ENCODE assay signal across 32 cellular contexts in the genomic region with DNA sequence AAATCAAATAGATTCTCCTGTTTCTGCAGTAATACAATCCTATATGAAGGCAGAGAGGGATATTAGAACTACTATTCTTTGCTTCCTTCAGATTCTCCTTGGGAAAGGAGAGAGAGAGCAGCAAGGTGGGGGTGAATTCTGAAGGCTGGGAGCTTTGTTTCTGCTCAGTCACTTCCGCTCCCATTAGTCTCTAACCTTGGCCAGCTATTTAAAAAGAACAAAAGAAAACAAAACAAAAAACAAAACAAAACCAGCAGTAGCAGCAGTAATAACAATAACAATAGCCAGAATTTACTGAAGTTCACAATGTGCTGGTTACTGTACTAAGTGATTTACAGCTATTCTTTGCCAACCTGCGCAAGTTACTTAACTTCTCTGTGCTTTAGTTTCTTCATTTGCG. TPM values are rescaled to one million over a fixed set of nuclear protein-coding genes. Genes with fewer than 3 reads are reported as not detected.
"Had no signal": no experiment of that assay in that cellular context is flagged by ENCODE, and none has a peak within 500 bp of the region (broad histone marks: within the 10 kb centered on the region; RNA-seq: fewer than 3 reads in every experiment).

No MANE protein-coding gene starts in this region.

- H3K9me3 ChIP-seq: ascending aorta, Peyer's patch, SJSA1, SK-N-SH had no signal

- H3K36me3 ChIP-seq: ascending aorta, cardiac muscle cell, Peyer's patch, SJSA1 had no signal

- H3K27ac Mint-ChIP-seq: activated CD4-positive, alpha-beta T cell treated with anti-CD3 and anti-CD28 coated beads for 36 hours; activated CD4-positive, alpha-beta T cell treated with anti-CD3 and anti-CD28 coated beads, Interleukin-2, amount 10 ng/mL, durations not matched to agents 7 days and 5 days; activated CD8-positive, alpha-beta T cell treated with anti-CD3 and anti-CD28 coated beads, Interleukin-2, amount 10 ng/mL, durations not matched to agents 7 days and 5 days; activated naive CD4-positive, alpha-beta T cell treated with anti-CD3 and anti-CD28 coated beads, Interleukin-2, amount 50 U/mL, for 24 hours; activated naive CD8-positive, alpha-beta T cell treated with anti-CD3 and anti-CD28 coated beads, Interleukin-2, amount 10 ng/mL, durations not matched to agents 7 days and 5 days; activated T-cell treated with anti-CD3 and anti-CD28 coated beads, Interleukin-2, amount 50 U/mL, for 24 hours; activated T-helper 2 cell treated with anti-CD3 and anti-CD28 coated beads, Interferon-gamma antibody, Interleukin-2, Interleukin-4, amounts not matched to agents 10 μg/mL and 5 μg/mL and 100 μg/mL, durations not matched to agents 14 hours and 24 hours and 36 hours; T-helper 1 cell treated with Interleukin-12 subunit alpha and Interleukin-12 subunit beta and Interleukin-4 antibody, amounts not matched to agents 30 μg/mL and 1 μg/mL, for 36 hours; T-helper 2 cell treated with Interferon-gamma antibody and Interleukin-4, amounts not matched to agents 5 μg/mL and 100 μg/mL, for 36 hours had no signal

- DNase-seq: activated CD4-positive, alpha-beta T cell treated with anti-CD3 and anti-CD28 coated beads for 36 hours; activated CD4-positive, alpha-beta T cell treated with anti-CD3 and anti-CD28 coated beads, Interleukin-2, amount 10 ng/mL, durations not matched to agents 7 days and 5 days; activated CD4-positive, alpha-beta T cell treated with anti-CD3 and anti-CD28 coated beads, Interleukin-2, amount 50 U/mL, for 48 hours; activated CD8-positive, alpha-beta T cell treated with anti-CD3 and anti-CD28 coated beads, Interleukin-2, amount 10 ng/mL, durations not matched to agents 7 days and 5 days; activated gamma-delta T cell; activated naive CD4-positive, alpha-beta T cell treated with Interleukin-2 at 50 U/mL for 16 hours; activated naive CD8-positive, alpha-beta T cell treated with anti-CD3 and anti-CD28 coated beads, Interleukin-2, amount 10 ng/mL, durations not matched to agents 7 days and 5 days; activated T-cell treated with anti-CD3 and anti-CD28 coated beads, Interleukin-2, amount 50 U/mL, for 24 hours; amygdala; NCI-H1105; NCI-H1436; NCI-H1694; NCI-H1930; NCI-H2081 treated with DMSO at 0.1 percent for 48 hours; NCI-H226; NCI-H446 treated with DMSO at 0.1 percent for 48 hours; NCI-H524; NCI-H69; PC-3; Peyer's patch; RPMI8226; SHP77 treated with DMSO at 0.1 percent for 48 hours; SK-N-SH had no signal

- H3K4me1 ChIP-seq: ascending aorta, Peyer's patch, SJSA1 had no signal

- H3K27me3 ChIP-seq: ascending aorta, Peyer's patch, SJSA1 had no signal

- ATAC-seq: activated CD4-positive, alpha-beta T cell treated with anti-CD3 and anti-CD28 coated beads for 36 hours; activated CD4-positive, CD25-positive, alpha-beta regulatory T cell treated with anti-CD3 and anti-CD28 coated beads, Interleukin-2, amount 50 U/mL, for 24 hours; activated CD8-positive, alpha-beta T cell treated with anti-CD3 and anti-CD28 coated beads, Interleukin-2, amount 10 ng/mL, durations not matched to agents 7 days and 5 days; PC-3 had no signal

- H3K4me2 ChIP-seq: SK-N-SH had no signal

- H3K27ac ChIP-seq: ascending aorta, cardiac muscle cell, Peyer's patch, SJSA1 had no signal

- H3K9ac ChIP-seq: SK-N-SH had no signal

- H3K9me3 Mint-ChIP-seq: activated CD4-positive, alpha-beta T cell treated with anti-CD3 and anti-CD28 coated beads, Interleukin-2, amount 10 ng/mL, durations not matched to agents 7 days and 5 days; activated naive CD4-positive, alpha-beta T cell treated with anti-CD3 and anti-CD28 coated beads, Interleukin-2, amount 50 U/mL, for 24 hours; activated naive CD8-positive, alpha-beta T cell treated with anti-CD3 and anti-CD28 coated beads, Interleukin-2, amount 10 ng/mL, durations not matched to agents 7 days and 5 days; activated T-cell treated with anti-CD3 and anti-CD28 coated beads, Interleukin-2, amount 50 U/mL, for 24 hours; activated T-helper 2 cell treated with anti-CD3 and anti-CD28 coated beads, Interferon-gamma antibody, Interleukin-2, Interleukin-4, amounts not matched to agents 10 μg/mL and 5 μg/mL and 100 μg/mL, durations not matched to agents 14 hours and 24 hours and 36 hours; T-helper 1 cell treated with Interleukin-12 subunit alpha and Interleukin-12 subunit beta and Interleukin-4 antibody, amounts not matched to agents 30 μg/mL and 1 μg/mL, for 36 hours; T-helper 2 cell treated with Interferon-gamma antibody and Interleukin-4, amounts not matched to agents 5 μg/mL and 100 μg/mL, for 36 hours had no signal

- H3K4me3 Mint-ChIP-seq: activated CD4-positive, alpha-beta T cell treated with anti-CD3 and anti-CD28 coated beads for 36 hours; activated CD4-positive, alpha-beta T cell treated with anti-CD3 and anti-CD28 coated beads, Interleukin-2, amount 10 ng/mL, durations not matched to agents 7 days and 5 days; activated CD8-positive, alpha-beta T cell treated with anti-CD3 and anti-CD28 coated beads, Interleukin-2, amount 10 ng/mL, durations not matched to agents 7 days and 5 days; activated naive CD4-positive, alpha-beta T cell treated with anti-CD3 and anti-CD28 coated beads, Interleukin-2, amount 50 U/mL, for 24 hours; activated naive CD8-positive, alpha-beta T cell treated with anti-CD3 and anti-CD28 coated beads, Interleukin-2, amount 10 ng/mL, durations not matched to agents 7 days and 5 days; activated T-cell treated with anti-CD3 and anti-CD28 coated beads, Interleukin-2, amount 50 U/mL, for 24 hours; T-helper 1 cell treated with Interleukin-12 subunit alpha and Interleukin-12 subunit beta and Interleukin-4 antibody, amounts not matched to agents 30 μg/mL and 1 μg/mL, for 36 hours; T-helper 2 cell treated with Interferon-gamma antibody and Interleukin-4, amounts not matched to agents 5 μg/mL and 100 μg/mL, for 36 hours had no signal

- H3K9me2 ChIP-seq: SK-N-SH had no signal

- H3K36me3 Mint-ChIP-seq: activated naive CD4-positive, alpha-beta T cell treated with anti-CD3 and anti-CD28 coated beads, Interleukin-2, amount 50 U/mL, for 24 hours; activated naive CD8-positive, alpha-beta T cell treated with anti-CD3 and anti-CD28 coated beads, Interleukin-2, amount 10 ng/mL, durations not matched to agents 7 days and 5 days had no signal

- H3K4me3 ChIP-seq: ascending aorta, cardiac muscle cell, Peyer's patch, SJSA1 had no signal

- FAIRE-seq: TTC549 had no signal

- H3K4me1 Mint-ChIP-seq: activated CD4-positive, alpha-beta T cell treated with anti-CD3 and anti-CD28 coated beads for 36 hours; activated CD4-positive, alpha-beta T cell treated with anti-CD3 and anti-CD28 coated beads, Interleukin-2, amount 10 ng/mL, durations not matched to agents 7 days and 5 days; activated naive CD4-positive, alpha-beta T cell treated with anti-CD3 and anti-CD28 coated beads, Interleukin-2, amount 50 U/mL, for 24 hours; activated naive CD8-positive, alpha-beta T cell treated with anti-CD3 and anti-CD28 coated beads, Interleukin-2, amount 10 ng/mL, durations not matched to agents 7 days and 5 days had no signal

RNA-seq across cellular contexts. Expression of gene GPR85, which starts 9.9 kb away (rescaled TPM):
- total RNA-seq: activated CD4-positive, alpha-beta T cell treated with anti-CD3 and anti-CD28 coated beads for 36 hours; activated CD4-positive, alpha-beta T cell treated with anti-CD3 and anti-CD28 coated beads, Interleukin-2, amount 10 ng/mL, durations not matched to agents 7 days and 5 days; activated CD8-positive, alpha-beta T cell treated with anti-CD3 and anti-CD28 coated beads, Interleukin-2, amount 10 ng/mL, durations not matched to agents 7 days and 5 days; activated naive CD8-positive, alpha-beta T cell treated with anti-CD3 and anti-CD28 coated beads, Interleukin-2, amount 10 ng/mL, durations not matched to agents 7 days and 5 days; activated T-helper 2 cell treated with anti-CD3 and anti-CD28 coated beads, Interferon-gamma antibody, Interleukin-2, Interleukin-4, amounts not matched to agents 10 μg/mL and 5 μg/mL and 100 μg/mL, durations not matched to agents 14 hours and 24 hours and 36 hours; ascending aorta; PC-3; Peyer's patch had no signal
- polyA plus RNA-seq: cardiac muscle cell had no signal
